13 cellular contexts compared by ENCODE assay signal in genomic region chr19:38538386-38538785, GRCh38.
DNase-seq lines count a peak whose midpoint lies in the region; ATAC-seq and TF ChIP-seq lines count a peak whose summit lies in the region.
"Had no signal": no experiment of that assay in that cellular context is flagged by ENCODE, and none has a peak within 500 bp of the region (broad histone marks: within the 10 kb centered on the region; RNA-seq: fewer than 3 reads in every experiment).

No MANE protein-coding gene starts in this region.

- no peaks in the 10 kb centered on the region for H3K36me3 Mint-ChIP-seq in stimulated activated naive CD8-positive, alpha-beta T cell treated with anti-CD3 and anti-CD28 coated beads, Interleukin-15, Interleukin-2, amounts not matched to agents 100 ng/mL and 50 ng/mL, for 24 hours (ENCODE audit: low read depth)
- peaks cover 61% of the 10 kb centered on the region for H3K36me3 Mint-ChIP-seq in GM23338 (ENCODE audit: low read depth)

- no peaks in the 10 kb centered on the region for H3K27me3 ChIP-seq in GM23338 (ENCODE audit: insufficient read depth)
- H3K27me3 ChIP-seq: BE2C had no signal

- H3K27me3 Mint-ChIP-seq in stimulated activated naive CD8-positive, alpha-beta T cell treated with anti-CD3 and anti-CD28 coated beads, Interleukin-15, Interleukin-2, amounts not matched to agents 100 ng/mL and 50 ng/mL, for 24 hours: peaks cover 15% of the 10 kb centered on the region
- H3K27me3 Mint-ChIP-seq in GM23338 (ENCODE audit: insufficient read depth, low read depth, poor library complexity): peaks cover 3% of the 10 kb centered on the region

- H3K9me3 Mint-ChIP-seq in stimulated activated naive CD8-positive, alpha-beta T cell treated with anti-CD3 and anti-CD28 coated beads, Interleukin-15, Interleukin-2, amounts not matched to agents 100 ng/mL and 50 ng/mL, for 24 hours: peaks cover 17% of the 10 kb centered on the region
- H3K9me3 Mint-ChIP-seq in GM23338: peaks cover 29% of the 10 kb centered on the region

- peaks cover 38% of the 10 kb centered on the region for H3K4me1 Mint-ChIP-seq in stimulated activated naive CD8-positive, alpha-beta T cell treated with anti-CD3 and anti-CD28 coated beads, Interleukin-15, Interleukin-2, amounts not matched to agents 100 ng/mL and 50 ng/mL, for 24 hours (ENCODE audit: low read depth)
- H3K4me1 Mint-ChIP-seq in GM23338: no peaks in the 10 kb centered on the region

- H3K27ac ChIP-seq in GM23338 (ENCODE audit: low read depth): no peak overlapping the region

- no peak for ATAC-seq in stimulated activated naive CD8-positive, alpha-beta T cell treated with anti-CD3 and anti-CD28 coated beads, Interleukin-15, Interleukin-2, amounts not matched to agents 100 U/mL and 50 U/mL, for 24 hours
- ATAC-seq in GM23338: no peak

- peak overlapping the region; percentile 79 for H3K27ac Mint-ChIP-seq in stimulated activated naive CD8-positive, alpha-beta T cell treated with anti-CD3 and anti-CD28 coated beads, Interleukin-15, Interleukin-2, amounts not matched to agents 100 ng/mL and 50 ng/mL, for 24 hours
- H3K27ac Mint-ChIP-seq in GM23338: no peak overlapping the region

- no peaks in the 10 kb centered on the region for H3K4me1 ChIP-seq in GM23338 (ENCODE audit: insufficient read depth)
- H3K4me1 ChIP-seq: BE2C had no signal

- TF ChIP-seq CTCF in GM23338 (conservative IDR thresholded peaks at IDR 0.05; ENCODE audit: low read depth in 2 of 2) (no peak), foreskin fibroblast (IDR thresholded peaks at IDR 0.05; ENCODE audit: low read depth, low read length) (no peak)

- no peaks in the 10 kb centered on the region for H3K9me2 ChIP-seq in GM23338 (ENCODE audit: insufficient read depth)

- DNase-seq in stimulated activated naive CD8-positive, alpha-beta T cell treated with anti-CD3 and anti-CD28 coated beads, Interleukin-15, Interleukin-2, amounts not matched to agents 100 U/mL and 50 U/mL, for 24 hours: no peak
- DNase-seq in anterior cingulate cortex (lab: John Stamatoyannopoulos, UW): peak in 34 of 58 donors; percentile 5 to 85 (median 34)
- DNase-seq in middle frontal gyrus (ENCODE audit: extremely low spot score, low spot score): peak; percentile 64
- no peak for DNase-seq in GM23338 (ENCODE audit: low spot score)
- DNase-seq in GM03348 (ENCODE audit: low spot score): no peak
- no peak for DNase-seq in foreskin fibroblast
- DNase-seq in NCI-H2081 treated with DMSO at 0.1 percent for 48 hours (lab: John Stamatoyannopoulos, UW): no peak
- DNase-seq: activated CD8-positive, alpha-beta memory T cell treated with anti-CD3 and anti-CD28 coated beads for 24 hours; BE2C; IMR-90; NCI-H1930; stimulated activated CD8-positive, alpha-beta memory T cell treated with anti-CD3 and anti-CD28 coated beads, Interleukin-4, amount 100 ng/mL, for 48 hours had no signal

- H3K4me3 ChIP-seq in GM23338: no peak overlapping the region
- no peak overlapping the region for H3K4me3 ChIP-seq in foreskin fibroblast (ENCODE audit: low read depth in 1 of 2, low read length in 2 of 2)

- H3K79me2 ChIP-seq in GM23338 (replicated peaks; ENCODE audit: insufficient read depth): no peaks in the 10 kb centered on the region

- H3K4me2 ChIP-seq in GM23338: no peak overlapping the region

- H3K4me3 Mint-ChIP-seq in stimulated activated naive CD8-positive, alpha-beta T cell treated with anti-CD3 and anti-CD28 coated beads, Interleukin-15, Interleukin-2, amounts not matched to agents 100 ng/mL and 50 ng/mL, for 24 hours: peak overlapping the region; percentile 61
- no peak overlapping the region; the same call in 2 of the 3 replicates for H3K4me3 Mint-ChIP-seq in GM23338

- H3K36me3 ChIP-seq in GM23338 (ENCODE audit: insufficient read depth): peaks cover 16% of the 10 kb centered on the region
- H3K36me3 ChIP-seq: BE2C had no signal

- no peaks in the 10 kb centered on the region for H4K20me1 ChIP-seq in GM23338 (replicated peaks; ENCODE audit: insufficient read depth)

- no peak overlapping the region for H2AFZ ChIP-seq in GM23338

- H3F3A ChIP-seq in GM23338 (replicated peaks; ENCODE audit: low read depth): no peaks in the 10 kb centered on the region

TF ChIP-seq in GM23338, 12 proteins besides CTCF, POLR2A, EP300 and RAD21 (continues in another document):
- TF ChIP-seq, protein P1, sequence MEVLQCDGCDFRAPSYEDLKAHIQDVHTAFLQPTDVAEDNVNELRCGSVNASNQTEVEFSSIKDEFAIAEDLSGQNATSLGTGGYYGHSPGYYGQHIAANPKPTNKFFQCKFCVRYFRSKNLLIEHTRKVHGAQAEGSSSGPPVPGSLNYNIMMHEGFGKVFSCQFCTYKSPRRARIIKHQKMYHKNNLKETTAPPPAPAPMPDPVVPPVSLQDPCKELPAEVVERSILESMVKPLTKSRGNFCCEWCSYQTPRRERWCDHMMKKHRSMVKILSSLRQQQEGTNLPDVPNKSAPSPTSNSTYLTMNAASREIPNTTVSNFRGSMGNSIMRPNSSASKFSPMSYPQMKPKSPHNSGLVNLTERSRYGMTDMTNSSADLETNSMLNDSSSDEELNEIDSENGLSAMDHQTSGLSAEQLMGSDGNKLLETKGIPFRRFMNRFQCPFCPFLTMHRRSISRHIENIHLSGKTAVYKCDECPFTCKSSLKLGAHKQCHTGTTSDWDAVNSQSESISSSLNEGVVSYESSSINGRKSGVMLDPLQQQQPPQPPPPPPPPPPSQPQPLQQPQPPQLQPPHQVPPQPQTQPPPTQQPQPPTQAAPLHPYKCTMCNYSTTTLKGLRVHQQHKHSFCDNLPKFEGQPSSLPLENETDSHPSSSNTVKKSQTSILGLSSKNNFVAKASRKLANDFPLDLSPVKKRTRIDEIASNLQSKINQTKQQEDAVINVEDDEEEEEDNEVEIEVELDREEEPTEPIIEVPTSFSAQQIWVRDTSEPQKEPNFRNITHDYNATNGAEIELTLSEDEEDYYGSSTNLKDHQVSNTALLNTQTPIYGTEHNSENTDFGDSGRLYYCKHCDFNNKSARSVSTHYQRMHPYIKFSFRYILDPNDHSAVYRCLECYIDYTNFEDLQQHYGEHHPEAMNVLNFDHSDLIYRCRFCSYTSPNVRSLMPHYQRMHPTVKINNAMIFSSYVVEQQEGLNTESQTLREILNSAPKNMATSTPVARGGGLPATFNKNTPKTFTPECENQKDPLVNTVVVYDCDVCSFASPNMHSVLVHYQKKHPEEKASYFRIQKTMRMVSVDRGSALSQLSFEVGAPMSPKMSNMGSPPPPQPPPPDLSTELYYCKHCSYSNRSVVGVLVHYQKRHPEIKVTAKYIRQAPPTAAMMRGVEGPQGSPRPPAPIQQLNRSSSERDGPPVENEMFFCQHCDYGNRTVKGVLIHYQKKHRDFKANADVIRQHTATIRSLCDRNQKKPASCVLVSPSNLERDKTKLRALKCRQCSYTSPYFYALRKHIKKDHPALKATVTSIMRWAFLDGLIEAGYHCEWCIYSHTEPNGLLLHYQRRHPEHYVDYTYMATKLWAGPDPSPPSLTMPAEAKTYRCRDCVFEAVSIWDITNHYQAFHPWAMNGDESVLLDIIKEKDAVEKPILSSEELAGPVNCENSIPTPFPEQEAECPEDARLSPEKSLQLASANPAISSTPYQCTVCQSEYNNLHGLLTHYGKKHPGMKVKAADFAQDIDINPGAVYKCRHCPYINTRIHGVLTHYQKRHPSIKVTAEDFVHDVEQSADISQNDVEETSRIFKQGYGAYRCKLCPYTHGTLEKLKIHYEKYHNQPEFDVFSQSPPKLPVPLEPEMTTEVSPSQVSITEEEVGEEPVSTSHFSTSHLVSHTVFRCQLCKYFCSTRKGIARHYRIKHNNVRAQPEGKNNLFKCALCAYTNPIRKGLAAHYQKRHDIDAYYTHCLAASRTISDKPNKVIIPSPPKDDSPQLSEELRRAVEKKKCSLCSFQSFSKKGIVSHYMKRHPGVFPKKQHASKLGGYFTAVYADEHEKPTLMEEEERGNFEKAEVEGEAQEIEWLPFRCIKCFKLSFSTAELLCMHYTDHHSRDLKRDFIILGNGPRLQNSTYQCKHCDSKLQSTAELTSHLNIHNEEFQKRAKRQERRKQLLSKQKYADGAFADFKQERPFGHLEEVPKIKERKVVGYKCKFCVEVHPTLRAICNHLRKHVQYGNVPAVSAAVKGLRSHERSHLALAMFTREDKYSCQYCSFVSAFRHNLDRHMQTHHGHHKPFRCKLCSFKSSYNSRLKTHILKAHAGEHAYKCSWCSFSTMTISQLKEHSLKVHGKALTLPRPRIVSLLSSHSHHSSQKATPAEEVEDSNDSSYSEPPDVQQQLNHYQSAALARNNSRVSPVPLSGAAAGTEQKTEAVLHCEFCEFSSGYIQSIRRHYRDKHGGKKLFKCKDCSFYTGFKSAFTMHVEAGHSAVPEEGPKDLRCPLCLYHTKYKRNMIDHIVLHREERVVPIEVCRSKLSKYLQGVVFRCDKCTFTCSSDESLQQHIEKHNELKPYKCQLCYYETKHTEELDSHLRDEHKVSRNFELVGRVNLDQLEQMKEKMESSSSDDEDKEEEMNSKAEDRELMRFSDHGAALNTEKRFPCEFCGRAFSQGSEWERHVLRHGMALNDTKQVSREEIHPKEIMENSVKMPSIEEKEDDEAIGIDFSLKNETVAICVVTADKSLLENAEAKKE (CRISPR knock-in tag; IDR thresholded peaks at IDR 0.05): no peak
- TF ChIP-seq STAT1 (IDR thresholded peaks at IDR 0.05; ENCODE audit: unreplicated experiment): no peak
- no peak for TF ChIP-seq NANOG (IDR thresholded peaks at IDR 0.05; ENCODE audit: borderline replicate concordance)
- TF ChIP-seq ZNF114 (CRISPR knock-in tag; IDR thresholded peaks at IDR 0.05): no peak
- TF ChIP-seq CREB1 (CRISPR knock-in tag; IDR thresholded peaks at IDR 0.05; ENCODE audit: low read depth): no peak
- no peak for TF ChIP-seq EZH2 (IDR thresholded peaks at IDR 0.05; ENCODE audit: low read depth, unreplicated experiment)
- TF ChIP-seq ZNF331 (CRISPR knock-in tag; IDR thresholded peaks at IDR 0.05; ENCODE audit: low read depth): no peak

Comparison
In these comparisons a context has a peak if more than half of its experiments do, and no peak if none do; other contexts are left out.
1. DNase-seq: peak in anterior cingulate cortex (34 of 58) and middle frontal gyrus (single experiment); none in stimulated activated naive CD8-positive, alpha-beta T cell treated with anti-CD3 and anti-CD28 coated beads, Interleukin-15, Interleukin-2, amounts not matched to agents 100 U/mL and 50 U/mL, for 24 hours (single experiment), GM23338 (single experiment), GM03348 (single experiment), foreskin fibroblast (0 of 2) and NCI-H2081 treated with DMSO at 0.1 percent for 48 hours (single experiment).